Comparison of ENCODE assay signal across 10 cellular contexts in the genomic region with DNA sequence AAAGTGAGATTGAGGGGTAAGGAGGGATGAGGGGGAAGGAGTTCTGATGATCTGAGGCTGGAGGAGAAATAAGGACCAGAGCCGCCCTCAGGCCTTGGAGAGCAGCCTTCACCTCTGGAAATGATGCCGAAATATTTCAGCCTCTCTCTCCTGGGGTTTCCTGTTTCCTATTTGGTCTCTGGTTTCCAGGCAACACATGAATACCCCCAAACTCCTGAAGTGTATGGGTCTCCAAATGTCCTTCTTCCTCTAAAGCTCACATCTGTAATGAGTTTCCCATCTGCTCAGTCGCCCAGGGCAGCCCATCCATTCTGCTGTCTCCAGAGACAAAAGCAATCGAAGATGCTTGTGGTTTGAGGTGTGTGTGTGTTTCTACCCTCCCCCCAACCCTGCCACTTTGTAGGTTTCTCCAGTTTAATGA. TPM values are rescaled to one million over a fixed set of nuclear protein-coding genes. Genes with fewer than 3 reads are reported as not detected.
DNase-seq lines count a peak whose midpoint lies in the region; ATAC-seq and TF ChIP-seq lines count a peak whose summit lies in the region.
"Had no signal": no experiment of that assay in that cellular context is flagged by ENCODE, and none has a peak within 500 bp of the region (broad histone marks: within the 10 kb centered on the region; RNA-seq: fewer than 3 reads in every experiment).

No MANE protein-coding gene starts in this region.

- no peak for TF ChIP-seq CTCF in activated CD8-positive, alpha-beta T cell treated with anti-CD3 and anti-CD28 coated beads for 36 hours (IDR thresholded peaks at IDR 0.05)
- TF ChIP-seq CTCF in MCF 10A (IDR thresholded peaks at IDR 0.05; ENCODE audit: unreplicated experiment), result no peak
- no peak for TF ChIP-seq CTCF in foreskin keratinocyte (conservative IDR thresholded peaks at IDR 0.05)
- TF ChIP-seq CTCF in A673 (conservative IDR thresholded peaks at IDR 0.05; ENCODE audit: low read depth, low read length), result no peak

- H3K4me3 ChIP-seq in BLaER1, result no peak overlapping the region
- no peak overlapping the region for H3K4me3 ChIP-seq in A673 (ENCODE audit: low read depth, low read length, poor library complexity, severe bottlenecking)
- H3K4me3 ChIP-seq: right lobe of liver had no signal

- H3K36me3 ChIP-seq in BLaER1 (no peaks in the 10 kb centered on the region), A673 (ENCODE audit: insufficient read depth, low read length, poor library complexity, severe bottlenecking) (no peaks in the 10 kb centered on the region)
- H3K36me3 ChIP-seq: right lobe of liver had no signal

- peak; percentile 55 for ATAC-seq in GM19452 (IDR thresholded peaks at IDR 0.05; ENCODE audit: unreplicated experiment)
- peak; percentile 42 for ATAC-seq in HG03103 (IDR thresholded peaks at IDR 0.05; ENCODE audit: low read depth, unreplicated experiment)
- ATAC-seq in activated CD8-positive, alpha-beta T cell treated with anti-CD3 and anti-CD28 coated beads for 36 hours, result peak; percentile 24
- ATAC-seq in foreskin keratinocyte, result no peak
- ATAC-seq in HG03095 (IDR thresholded peaks at IDR 0.05; ENCODE audit: unreplicated experiment), result no peak
- ATAC-seq: right lobe of liver had no signal

- no peaks in the 10 kb centered on the region for H4K20me1 ChIP-seq in BLaER1

- H3K27me3 Mint-ChIP-seq in activated CD8-positive, alpha-beta T cell treated with anti-CD3 and anti-CD28 coated beads for 36 hours, result peaks cover 5% of the 10 kb centered on the region
- H3K27me3 Mint-ChIP-seq in MCF 10A (ENCODE audit: insufficient read depth, unreplicated experiment), result no peaks in the 10 kb centered on the region
- H3K27me3 Mint-ChIP-seq: activated CD4-positive, alpha-beta T cell treated with anti-CD3 and anti-CD28 coated beads for 36 hours had no signal

- peak overlapping the region; percentile 79 for H3K4me2 ChIP-seq in BLaER1

- CTCF ChIA-PET in activated CD8-positive, alpha-beta T cell treated with anti-CD3 and anti-CD28 coated beads for 36 hours (lab: Charles Lee), result no interaction called here
- CTCF ChIA-PET in MCF 10A (lab: Yijun Ruan, JAX) (interaction anchor here (1.4 to 1.5 kb wide), 2 partner anchors 29 to 431 kb away, joined by 4 to 7 read pairs; no protein-coding TSS in a partner anchor), A673 (lab: Charles Lee) (no interaction called here)

- H3K27ac ChIP-seq in BLaER1 (peak overlapping the region; percentile 22; the same call in 1 of the 2 replicates), foreskin keratinocyte (no peak overlapping the region), A673 (ENCODE audit: low read depth, low read length, poor library complexity, severe bottlenecking) (no peak overlapping the region)
- H3K27ac ChIP-seq: right lobe of liver had no signal

- H3K27me3 ChIP-seq in BLaER1 (no peaks in the 10 kb centered on the region), foreskin keratinocyte (no peaks in the 10 kb centered on the region), A673 (replicated peaks; ENCODE audit: insufficient read depth, low read depth, low read length, poor library complexity) (no peaks in the 10 kb centered on the region)
- H3K27me3 ChIP-seq: right lobe of liver had no signal

- POLR2A ChIA-PET in activated CD8-positive, alpha-beta T cell treated with anti-CD3 and anti-CD28 coated beads for 36 hours (lab: Charles Lee), result no interaction called here
- POLR2A ChIA-PET in MCF 10A (lab: Yijun Ruan, JAX) (no interaction called here), A673 (lab: Charles Lee; ENCODE audit: low non-redundant PET) (no interaction called here)

- no peak for DNase-seq in activated CD8-positive, alpha-beta T cell treated with anti-CD3 and anti-CD28 coated beads for 36 hours
- DNase-seq in MCF 10A (ENCODE audit: unreplicated experiment) (no peak), foreskin keratinocyte (no peak), A673 (ENCODE audit: low spot score) (no peak)
- DNase-seq: right lobe of liver had no signal

- H3K4me1 ChIP-seq in BLaER1 (peaks cover 20% of the 10 kb centered on the region), foreskin keratinocyte (no peaks in the 10 kb centered on the region), A673 (ENCODE audit: insufficient read depth, low read length, poor library complexity, severe bottlenecking) (no peaks in the 10 kb centered on the region)
- H3K4me1 ChIP-seq: right lobe of liver had no signal

- H3K4me3 Mint-ChIP-seq in activated CD8-positive, alpha-beta T cell treated with anti-CD3 and anti-CD28 coated beads for 36 hours, result no peak overlapping the region
- no peak overlapping the region for H3K4me3 Mint-ChIP-seq in MCF 10A (ENCODE audit: unreplicated experiment)
- H3K4me3 Mint-ChIP-seq: activated CD4-positive, alpha-beta T cell treated with anti-CD3 and anti-CD28 coated beads for 36 hours had no signal

- no peak overlapping the region for H3K27ac Mint-ChIP-seq in activated CD8-positive, alpha-beta T cell treated with anti-CD3 and anti-CD28 coated beads for 36 hours
- no peak overlapping the region for H3K27ac Mint-ChIP-seq in MCF 10A (ENCODE audit: low read depth, unreplicated experiment)
- H3K27ac Mint-ChIP-seq: activated CD4-positive, alpha-beta T cell treated with anti-CD3 and anti-CD28 coated beads for 36 hours had no signal

- H3K4me1 Mint-ChIP-seq in activated CD8-positive, alpha-beta T cell treated with anti-CD3 and anti-CD28 coated beads for 36 hours (ENCODE audit: low read depth), result peaks cover 5% of the 10 kb centered on the region
- H3K4me1 Mint-ChIP-seq in MCF 10A (ENCODE audit: insufficient read depth, unreplicated experiment), result no peaks in the 10 kb centered on the region

- H3K9me3 ChIP-seq in BLaER1, result peaks cover 42% of the 10 kb centered on the region
- H3K9me3 ChIP-seq in A673 (ENCODE audit: low read depth, low read length, poor library complexity, severe bottlenecking), result no peaks in the 10 kb centered on the region
- H3K9me3 ChIP-seq: right lobe of liver had no signal

- intact Hi-C loops in activated CD8-positive, alpha-beta T cell treated with anti-CD3 and anti-CD28 coated beads for 36 hours (cut with micrococcal nuclease), result no loop called here
- intact Hi-C loops in MCF 10A (cut with micrococcal nuclease), result no loop called here
- intact Hi-C loops in A673 (cut with micrococcal nuclease; ENCODE audit: unreplicated experiment), result no loop called here

- H3K36me3 Mint-ChIP-seq in activated CD8-positive, alpha-beta T cell treated with anti-CD3 and anti-CD28 coated beads for 36 hours (ENCODE audit: low read depth), result peaks cover 4% of the 10 kb centered on the region
- no peaks in the 10 kb centered on the region for H3K36me3 Mint-ChIP-seq in MCF 10A (ENCODE audit: insufficient read depth, unreplicated experiment)

- BruUV-seq in MCF 10A (replicated peaks; lab: Mats Ljungman, UMichigan) (no TSS peak), A673 (replicated peaks; lab: Mats Ljungman, UMichigan) (no TSS peak)

- H3K9me3 Mint-ChIP-seq in activated CD8-positive, alpha-beta T cell treated with anti-CD3 and anti-CD28 coated beads for 36 hours, result peaks cover 17% of the 10 kb centered on the region
- peaks cover 8% of the 10 kb centered on the region for H3K9me3 Mint-ChIP-seq in MCF 10A (ENCODE audit: unreplicated experiment)

- no peak overlapping the region for H3K9ac ChIP-seq in BLaER1

RNA-seq across cellular contexts. Expression of gene FAM20B, which starts 52.0 kb away (rescaled TPM):
- total RNA-seq in activated CD8-positive, alpha-beta T cell treated with anti-CD3 and anti-CD28 coated beads for 36 hours, result 10 to 100 TPM; 34.7 to 36.1 TPM
- total RNA-seq in MCF 10A (2022) (44.2 and 45.0 TPM in 2 replicates), foreskin keratinocyte (28.9 and 29.1 TPM in 2 replicates), A673 (2021) (43.3 and 46.9 TPM in 2 replicates)
- 7.7 and 9.1 TPM in 2 replicates for polyA plus RNA-seq in foreskin keratinocyte

Comparison
In these comparisons a context has a peak if more than half of its experiments do, and no peak if none do; other contexts are left out.
1. ATAC-seq: peak in GM19452 (single experiment), HG03103 (single experiment) and activated CD8-positive, alpha-beta T cell treated with anti-CD3 and anti-CD28 coated beads for 36 hours (single experiment); none in foreskin keratinocyte (single experiment) and HG03095 (single experiment).